In the genomic region with DNA sequence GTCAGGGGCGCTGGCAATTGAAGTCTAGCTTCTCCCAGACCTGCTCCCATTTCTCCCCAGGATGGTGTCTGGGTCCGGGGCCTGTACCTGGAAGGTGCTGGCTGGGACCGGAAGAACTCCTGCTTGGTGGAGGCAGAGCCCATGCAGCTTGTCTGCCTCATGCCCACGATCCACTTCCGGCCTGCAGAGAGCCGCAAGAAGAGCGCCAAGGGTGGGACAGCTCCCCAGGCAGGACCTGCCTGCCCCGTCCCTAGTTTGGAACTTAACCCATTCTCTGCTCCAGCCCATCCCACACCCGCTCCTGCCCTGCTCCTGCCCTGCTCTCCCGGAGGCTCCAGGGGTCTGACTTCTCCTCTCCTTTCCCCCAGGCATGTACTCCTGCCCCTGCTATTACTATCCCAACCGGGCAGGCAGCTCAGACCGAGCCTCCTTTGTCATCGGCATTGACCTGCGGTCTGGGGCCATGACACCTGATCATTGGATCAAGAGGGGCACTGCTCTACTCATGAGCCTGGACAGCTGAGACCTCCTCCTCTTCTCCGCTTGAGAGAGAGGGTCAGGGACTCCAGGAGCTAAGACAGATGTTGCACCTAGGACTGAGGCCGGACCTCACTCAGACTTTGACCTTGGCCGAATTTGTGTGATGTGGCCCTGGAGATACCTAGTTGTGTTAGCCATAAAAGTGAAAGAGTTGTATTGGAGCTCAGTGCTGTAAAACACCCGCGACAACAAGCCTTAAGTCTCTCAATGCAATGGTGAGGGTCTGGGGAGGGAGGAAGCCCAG, we compare ENCODE assay signal across 8 cellular contexts. TPM values are rescaled to one million over a fixed set of nuclear protein-coding genes. Genes with fewer than 3 reads are reported as not detected.
DNase-seq lines count a peak whose midpoint lies in the region; ATAC-seq and TF ChIP-seq lines count a peak whose summit lies in the region.

No MANE protein-coding gene starts in this region.

- DNase-seq in H7 (peak; percentile 39), fibroblast of villous mesenchyme (ENCODE audit: low read depth) (no peak), sciatic nerve (ENCODE audit: low spot score) (peak; percentile 58), glomerular visceral epithelial cell (ENCODE audit: extremely low spot score) (no peak), NCI-H510A treated with DMSO at 0.1 percent for 48 hours (lab: John Stamatoyannopoulos, UW) (no peak), DMS153 treated with DMSO at 0.1 percent for 48 hours (lab: John Stamatoyannopoulos, UW; ENCODE audit: unreplicated experiment) (no peak)

- intact Hi-C loops in sciatic nerve (cut with DNase I) = no loop called here

- TF ChIP-seq CTCF in WI38 (IDR thresholded peaks at IDR 0.05; ENCODE audit: low read depth, low read length) (no peak), fibroblast of villous mesenchyme (IDR thresholded peaks at IDR 0.05; ENCODE audit: insufficient read depth, low read depth, low read length) (no peak)

- H3K4me3 ChIP-seq in H7 (ENCODE audit: insufficient read depth, low read depth, low read length) (peak overlapping the region; percentile 66; the same call in 1 of the 2 replicates), WI38 (ENCODE audit: low read depth, low read length) (peak overlapping the region; percentile 79), fibroblast of villous mesenchyme (ENCODE audit: low read depth, low read length) (peak overlapping the region; percentile 80)

- ATAC-seq in sciatic nerve (no peak), GM21825 (IDR thresholded peaks at IDR 0.05; ENCODE audit: unreplicated experiment) (no peak)

- no peaks in the 10 kb centered on the region for H3K36me3 ChIP-seq in H7 (replicated peaks; ENCODE audit: control insufficient read depth, insufficient read depth, low read length)

- H3K27me3 ChIP-seq in H7 (ENCODE audit: control insufficient read depth, insufficient read depth, low read length) = peaks cover 32% of the 10 kb centered on the region

RNA-seq across cellular contexts. Expression of a gene that starts 0.8 kb away (rescaled TPM):
- total RNA-seq in H7 (2014; rRNA removed; shearing (Covaris generic)) = 1.1 and 1.6 TPM in 2 replicates
- total RNA-seq in fibroblast of villous mesenchyme (3.0 and 5.8 TPM in 2 replicates), sciatic nerve (41.0 TPM)

RNA-seq across cellular contexts. Expression of a gene that starts 21.7 kb away (rescaled TPM):
- total RNA-seq in H7 (2014; rRNA removed; shearing (Covaris generic)) = 7.2 and 27.0 TPM in 2 replicates
- 0.43 and 1.3 TPM in 2 replicates for total RNA-seq in fibroblast of villous mesenchyme
- total RNA-seq in sciatic nerve = 18.5 TPM

RNA-seq across cellular contexts. Expression of a gene that starts 24.2 kb away (rescaled TPM):
- 59.0 and 81.9 TPM in 2 replicates for total RNA-seq in H7 (2014; rRNA removed; shearing (Covaris generic))
- total RNA-seq in fibroblast of villous mesenchyme (55.3 and 73.1 TPM in 2 replicates), sciatic nerve (53.5 TPM)

RNA-seq across cellular contexts. Expression of a gene that starts 24.6 kb away (rescaled TPM):
- 10.2 and 10.3 TPM in 2 replicates for total RNA-seq in H7 (2014; rRNA removed; shearing (Covaris generic))
- 6.4 and 11.2 TPM in 2 replicates for total RNA-seq in fibroblast of villous mesenchyme
- total RNA-seq in sciatic nerve = 13.3 TPM

RNA-seq across cellular contexts. Expression of a gene that starts 55.4 kb away (rescaled TPM):
- 30.1 TPM in 2 replicates for total RNA-seq in H7 (2014; rRNA removed; shearing (Covaris generic))
- total RNA-seq in fibroblast of villous mesenchyme (103 and 111 TPM in 2 replicates), sciatic nerve (138 TPM)

Comparison
In these comparisons a context has a peak if more than half of its experiments do, and no peak if none do; other contexts are left out.
1. DNase-seq: peak in H7 (single experiment) and sciatic nerve (single experiment); none in fibroblast of villous mesenchyme (single experiment), glomerular visceral epithelial cell (single experiment), NCI-H510A treated with DMSO at 0.1 percent for 48 hours (single experiment) and DMS153 treated with DMSO at 0.1 percent for 48 hours (single experiment).
2. Peak in every context shown above with its lines, with median percentiles within 50 percentile points of each other: H3K4me3 ChIP-seq.